Comparison of ENCODE assay signal across 18 cellular contexts in the genomic region with DNA sequence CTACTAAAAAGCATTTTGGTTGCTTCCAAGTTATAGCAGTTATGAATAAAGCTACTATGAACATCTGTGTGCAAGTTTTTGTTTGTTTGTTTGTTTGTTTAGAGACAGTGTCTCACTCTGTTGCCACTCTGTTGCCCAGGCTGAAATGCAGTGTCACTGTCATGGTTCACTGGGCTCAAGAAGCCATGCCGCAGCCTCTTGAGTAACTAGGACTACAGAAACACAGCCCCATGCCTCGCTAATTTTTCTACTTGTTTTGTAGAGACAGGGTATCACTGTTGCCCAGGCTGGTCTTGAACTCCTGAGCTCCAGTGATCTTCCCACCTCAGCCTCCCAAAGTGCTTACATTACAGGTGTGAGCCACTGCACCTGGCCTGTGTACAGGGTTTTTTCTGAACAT.
"Had no signal": no experiment of that assay in that cellular context is flagged by ENCODE, and none has a peak within 500 bp of the region (broad histone marks: within the 10 kb centered on the region; RNA-seq: fewer than 3 reads in every experiment).

No MANE protein-coding gene starts in this region.

- H3K36me3 Mint-ChIP-seq: immature natural killer cell; naive thymus-derived CD4-positive, alpha-beta T cell; stimulated activated memory B cell treated with anti-CD40 and anti-IgM and Interleukin-4, amounts not matched to agents 10 μg/mL and 1 μg/mL and 100 μg/mL, for 72 hours had no signal

- H3K27me3 Mint-ChIP-seq: naive thymus-derived CD4-positive, alpha-beta T cell; stimulated activated memory B cell treated with anti-CD40 and anti-IgM and Interleukin-4, amounts not matched to agents 10 μg/mL and 1 μg/mL and 100 μg/mL, for 72 hours; stimulated activated naive CD8-positive, alpha-beta T cell treated with anti-CD3 and anti-CD28 coated beads, Interleukin-15, Interleukin-2, amounts not matched to agents 100 ng/mL and 50 ng/mL, for 24 hours had no signal

- DNase-seq: dermis blood vessel endothelial cell; erythroblast; foreskin keratinocyte; immature natural killer cell; left cardiac atrium; left ventricle myocardium superior; mesendoderm; naive thymus-derived CD4-positive, alpha-beta T cell; psoas muscle; spleen; stimulated activated CD4-positive, alpha-beta T cell treated with anti-CD3 and anti-CD28 coated beads, Interleukin-15, amount 100 ng/mL, for 24 hours; stimulated activated CD4-positive, alpha-beta T cell treated with anti-CD3 and anti-CD28 coated beads, Interleukin-1b, Interleukin-23, amount 100 ng/mL, for 48 hours; stimulated activated CD4-positive, alpha-beta T cell treated with anti-CD3 and anti-CD28 coated beads, Interleukin-4, amount 100 ng/mL, for 24 hours; tibial artery; upper lobe of left lung; uterus had no signal

- H3K9me3 Mint-ChIP-seq: stimulated activated naive CD8-positive, alpha-beta T cell treated with anti-CD3 and anti-CD28 coated beads, Interleukin-15, Interleukin-2, amounts not matched to agents 100 ng/mL and 50 ng/mL, for 24 hours had no signal

- H3K4me1 Mint-ChIP-seq: immature natural killer cell; naive thymus-derived CD4-positive, alpha-beta T cell; stimulated activated memory B cell treated with anti-CD40 and anti-IgM and Interleukin-4, amounts not matched to agents 10 μg/mL and 1 μg/mL and 100 μg/mL, for 72 hours had no signal

- H3K4me3 Mint-ChIP-seq: immature natural killer cell; naive thymus-derived CD4-positive, alpha-beta T cell; stimulated activated memory B cell treated with anti-CD40 and anti-IgM and Interleukin-4, amounts not matched to agents 10 μg/mL and 1 μg/mL and 100 μg/mL, for 72 hours; stimulated activated naive CD8-positive, alpha-beta T cell treated with anti-CD3 and anti-CD28 coated beads, Interleukin-15, Interleukin-2, amounts not matched to agents 100 ng/mL and 50 ng/mL, for 24 hours had no signal

- H3K27ac Mint-ChIP-seq: immature natural killer cell; naive thymus-derived CD4-positive, alpha-beta T cell; stimulated activated memory B cell treated with anti-CD40 and anti-IgM and Interleukin-4, amounts not matched to agents 10 μg/mL and 1 μg/mL and 100 μg/mL, for 72 hours; stimulated activated naive CD8-positive, alpha-beta T cell treated with anti-CD3 and anti-CD28 coated beads, Interleukin-15, Interleukin-2, amounts not matched to agents 100 ng/mL and 50 ng/mL, for 24 hours had no signal
